In genomic region chr11:126879516-126879915, GRCh38 we compare ENCODE assay signal across 20 cellular contexts.
"Had no signal": no experiment of that assay in that cellular context is flagged by ENCODE, and none has a peak within 500 bp of the region (broad histone marks: within the 10 kb centered on the region; RNA-seq: fewer than 3 reads in every experiment).

No MANE protein-coding gene starts in this region.

- H3K27ac ChIP-seq: KMS-11, SK-N-MC, WERI-Rb-1 had no signal

- H3K4me3 ChIP-seq: SK-N-MC had no signal

- H3K36me3 ChIP-seq: WERI-Rb-1 had no signal

- H3K9ac ChIP-seq: KMS-11 had no signal

- H3K4me2 ChIP-seq: KMS-11 had no signal

- DNase-seq: activated CD4-positive, alpha-beta memory T cell treated with anti-CD3 and anti-CD28 coated beads, Interleukin-2, amount 10 ng/mL, durations not matched to agents 7 days and 5 days; activated CD4-positive, alpha-beta T cell treated with anti-CD3 and anti-CD28 coated beads for 36 hours; activated CD4-positive, alpha-beta T cell treated with anti-CD3 and anti-CD28 coated beads, Interleukin-2, amount 50 U/mL, for 1 hour; activated gamma-delta T cell; activated naive CD4-positive, alpha-beta T cell treated with anti-CD3 and anti-CD28 coated beads for 36 hours; activated T-cell treated with anti-CD3 and anti-CD28 coated beads for 4 hours; activated T-cell treated with anti-CD3 and anti-CD28 coated beads, Interleukin-2, amount 50 U/mL, for 48 hours; MM.1S; NCI-H1105; NCI-H1436 treated with DMSO at 0.1 percent for 48 hours; NCI-H187; NCI-H2081; PC-3; SIG-M5; T-cell; T-helper 2 cell; T1000; WERI-Rb-1 had no signal
